9 cellular contexts compared by ENCODE assay signal in the genomic region with DNA sequence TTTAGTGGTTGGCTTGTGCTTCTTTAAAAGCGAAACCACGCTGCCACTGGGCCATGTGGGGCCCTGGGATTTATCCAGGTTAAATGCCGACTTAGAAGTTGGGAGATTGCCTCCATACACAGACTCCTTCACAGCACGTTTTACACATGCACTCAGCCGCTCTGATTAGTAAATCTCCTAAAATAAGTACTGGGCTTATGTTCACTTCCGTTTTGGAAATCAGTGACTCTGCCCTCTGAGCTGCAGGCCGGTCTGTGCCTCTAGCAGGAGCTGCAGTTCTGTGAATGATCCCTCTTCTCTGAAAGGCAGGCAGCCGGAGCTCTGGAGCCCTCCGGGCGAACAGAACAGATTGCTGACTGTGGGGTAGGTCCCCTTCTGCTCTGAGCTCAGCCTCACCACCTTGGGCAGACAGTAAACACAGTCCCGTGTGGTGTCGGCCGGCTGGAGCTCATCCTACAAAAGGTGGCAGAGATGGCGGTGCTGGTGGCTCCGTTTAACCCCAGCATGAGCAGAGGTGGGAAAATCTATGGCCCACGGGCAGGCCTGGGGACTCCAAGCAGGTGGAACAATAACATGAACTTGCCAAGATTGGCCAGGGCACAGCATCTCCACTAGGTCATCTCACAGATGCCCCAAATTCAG. TPM values are rescaled to one million over a fixed set of nuclear protein-coding genes. Genes with fewer than 3 reads are reported as not detected.
DNase-seq lines count a peak whose midpoint lies in the region; ATAC-seq and TF ChIP-seq lines count a peak whose summit lies in the region.
"Had no signal": no experiment of that assay in that cellular context is flagged by ENCODE, and none has a peak within 500 bp of the region (broad histone marks: within the 10 kb centered on the region; RNA-seq: fewer than 3 reads in every experiment).

No MANE protein-coding gene starts in this region.

- TF ChIP-seq CTCF in WERI-Rb-1 (IDR thresholded peaks at IDR 0.05; ENCODE audit: low read depth, low read length) (0 out of 2 replicates have a peak, but pooled peaks have one; percentile 8), left ventricle myocardium inferior (IDR thresholded peaks at IDR 0.05; ENCODE audit: borderline replicate concordance) (peak; percentile 47)

- peak; percentile 80 for ATAC-seq in sciatic nerve
- no peak for ATAC-seq in HG03159 (IDR thresholded peaks at IDR 0.05; ENCODE audit: unreplicated experiment)
- no peak for ATAC-seq in HG03460 (IDR thresholded peaks at IDR 0.05; ENCODE audit: unreplicated experiment)

- H3K9me3 ChIP-seq in WERI-Rb-1 (ENCODE audit: severe bottlenecking) (no peaks in the 10 kb centered on the region), left ventricle myocardium inferior (replicated peaks) (no peaks in the 10 kb centered on the region)

- H3K4me1 ChIP-seq in left ventricle myocardium inferior = peaks cover 55% of the 10 kb centered on the region

- H3K36me3 ChIP-seq in WERI-Rb-1 = no peaks in the 10 kb centered on the region
- no peaks in the 10 kb centered on the region for H3K36me3 ChIP-seq in left ventricle myocardium inferior

- peak; percentile 60 for DNase-seq in EL
- peak; percentile 44 for DNase-seq in WERI-Rb-1
- peak; percentile 62 for DNase-seq in left ventricle myocardium inferior
- peak; percentile 58 for DNase-seq in sciatic nerve (ENCODE audit: low spot score)
- DNase-seq in superior temporal gyrus (ENCODE audit: extremely low spot score) = no peak
- no peak for DNase-seq in NCI-H345 treated with DMSO at 0.1 percent for 48 hours (lab: John Stamatoyannopoulos, UW; ENCODE audit: unreplicated experiment)
- DNase-seq: activated T-cell treated with anti-CD3 and anti-CD28 coated beads, Interleukin-2, amount 50 U/mL, for 48 hours had no signal

- H3K27ac ChIP-seq in WERI-Rb-1 = no peak overlapping the region
- H3K27ac ChIP-seq in left ventricle myocardium inferior (replicated peaks) = peak overlapping the region; percentile 90

- H3K27me3 ChIP-seq in WERI-Rb-1 (ENCODE audit: insufficient read depth, low read depth, severe bottlenecking) (peaks cover 24% of the 10 kb centered on the region), left ventricle myocardium inferior (ENCODE audit: low read depth) (no peaks in the 10 kb centered on the region)

- intact Hi-C loops in left ventricle myocardium inferior (cut with micrococcal nuclease) = no loop called here
- intact Hi-C loops in sciatic nerve (cut with DNase I) = no loop called here

- H3K4me3 ChIP-seq in WERI-Rb-1 (ENCODE audit: low read depth, low read length) (peak overlapping the region; percentile 19), left ventricle myocardium inferior (peak overlapping the region; percentile 38)

RNA-seq across cellular contexts. Expression of a gene that starts 9.8 kb away (rescaled TPM):
- total RNA-seq in left ventricle myocardium inferior (4.5 TPM), sciatic nerve (1.1 TPM)

RNA-seq across cellular contexts. Expression of a gene that starts 27.1 kb away (rescaled TPM):
- total RNA-seq in left ventricle myocardium inferior (97.1 TPM), sciatic nerve (84.8 TPM)

RNA-seq across cellular contexts. Expression of a gene that starts 34.0 kb away (rescaled TPM):
- total RNA-seq in left ventricle myocardium inferior (not detected), sciatic nerve (not detected)

Comparison
In these comparisons a context has a peak if more than half of its experiments do, and no peak if none do; other contexts are left out.
1. DNase-seq: peak in EL (single experiment), WERI-Rb-1 (single experiment), left ventricle myocardium inferior (single experiment) and sciatic nerve (single experiment); none in superior temporal gyrus (single experiment) and NCI-H345 treated with DMSO at 0.1 percent for 48 hours (single experiment).